Comparison of ENCODE assay signal across 29 cellular contexts in genomic region chr6:25750911-25751310, GRCh38. TPM values are rescaled to one million over a fixed set of nuclear protein-coding genes. Genes with fewer than 3 reads are reported as not detected.
"Had no signal": no experiment of that assay in that cellular context is flagged by ENCODE, and none has a peak within 500 bp of the region (broad histone marks: within the 10 kb centered on the region; RNA-seq: fewer than 3 reads in every experiment).

No MANE protein-coding gene starts in this region.

- H3K36me3 ChIP-seq: adrenal gland had no signal

- H3K27ac ChIP-seq: adrenal gland, SK-N-MC, VCaP had no signal

- H3K9me3 ChIP-seq: adrenal gland had no signal

- H3K4me3 ChIP-seq: adrenal gland, SK-N-MC had no signal

- H3K4me1 ChIP-seq: adrenal gland had no signal

- ATAC-seq: activated T-cell treated with anti-CD3 and anti-CD28 coated beads, Interleukin-2, amount 50 U/mL, for 72 hours; Right ventricle myocardium inferior had no signal

- DNase-seq: activated CD4-positive, alpha-beta memory T cell treated with anti-CD3 and anti-CD28 coated beads, Interleukin-2, amount 10 ng/mL, durations not matched to agents 7 days and 5 days; activated CD4-positive, alpha-beta T cell treated with anti-CD3 and anti-CD28 coated beads, Interleukin-2, amount 10 ng/mL, durations not matched to agents 7 days and 5 days; activated CD4-positive, CD25-positive, alpha-beta regulatory T cell; activated CD8-positive, alpha-beta memory T cell treated with anti-CD3 and anti-CD28 coated beads, Interleukin-2, amount 50 U/mL, for 4 hours; activated gamma-delta T cell treated with Interleukin-2 at 50 U/mL for 16 hours; activated naive CD4-positive, alpha-beta T cell treated with anti-CD3 and anti-CD28 coated beads, Interleukin-2, amount 10 ng/mL, durations not matched to agents 7 days and 5 days; activated naive CD8-positive, alpha-beta T cell treated with anti-CD3 and anti-CD28 coated beads, Interleukin-2, amount 10 ng/mL, durations not matched to agents 7 days and 5 days; activated T-cell treated with anti-CD3 and anti-CD28 coated beads, Interleukin-2, amount 50 U/mL, for 72 hours; adrenal gland; anterior cingulate cortex; Kasumi-1; NCI-H1092; NCI-H1417; NCI-H2029; NCI-H2107; NCI-H226; NCI-H526; RPMI8226; T-helper 1 cell had no signal

- H3K27me3 ChIP-seq: adrenal gland had no signal

RNA-seq across cellular contexts. Expression of gene SLC17A4, which starts 3.6 kb away (rescaled TPM):
- total RNA-seq: activated CD4-positive, alpha-beta memory T cell treated with anti-CD3 and anti-CD28 coated beads, Interleukin-2, amount 10 ng/mL, durations not matched to agents 7 days and 5 days; activated CD4-positive, alpha-beta T cell treated with anti-CD3 and anti-CD28 coated beads, Interleukin-2, amount 10 ng/mL, durations not matched to agents 7 days and 5 days; activated CD8-positive, alpha-beta memory T cell treated with anti-CD3 and anti-CD28 coated beads for 36 hours; activated naive CD8-positive, alpha-beta T cell treated with anti-CD3 and anti-CD28 coated beads, Interleukin-2, amount 10 ng/mL, durations not matched to agents 7 days and 5 days; activated T-cell treated with anti-CD3 and anti-CD28 coated beads, Interleukin-2, amount 50 U/mL, for 72 hours; activated T-helper 2 cell treated with anti-CD3 and anti-CD28 coated beads, Interferon-gamma antibody, Interleukin-2, Interleukin-4, amounts not matched to agents 10 μg/mL and 5 μg/mL and 100 μg/mL, durations not matched to agents 14 hours and 24 hours and 36 hours; adrenal gland; cerebellum; M059J; NCI-H460; OCI-LY7; Right ventricle myocardium inferior; T-helper 2 cell treated with Interferon-gamma antibody and Interleukin-4, amounts not matched to agents 100 ng/mL and 5 ng/mL, for 36 hours had no signal
